Comparison of ENCODE assay signal across 19 cellular contexts in the genomic region with DNA sequence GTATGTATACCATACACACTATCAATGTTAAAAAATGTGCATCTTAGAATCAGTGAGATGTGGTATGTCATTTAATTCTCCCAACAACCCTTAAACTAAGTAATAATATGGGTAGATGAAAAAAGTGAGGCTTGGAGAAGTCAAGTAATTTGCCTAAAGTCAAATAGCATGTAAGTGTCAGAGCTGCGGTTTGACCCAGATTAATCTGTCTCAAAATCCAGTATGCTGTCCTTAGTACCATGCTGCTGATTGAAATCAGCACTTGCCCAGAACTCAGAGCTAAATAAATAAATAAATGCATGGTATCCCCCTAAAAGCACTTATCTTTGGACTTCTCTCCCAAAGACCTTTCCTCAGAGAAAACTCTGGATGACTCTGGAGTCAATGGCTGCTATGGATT. TPM values are rescaled to one million over a fixed set of nuclear protein-coding genes. Genes with fewer than 3 reads are reported as not detected.
DNase-seq lines count a peak whose midpoint lies in the region; ATAC-seq, FAIRE-seq and TF ChIP-seq lines count a peak whose summit lies in the region.
"Had no signal": no experiment of that assay in that cellular context is flagged by ENCODE, and none has a peak within 500 bp of the region (broad histone marks: within the 10 kb centered on the region; RNA-seq: fewer than 3 reads in every experiment).

No MANE protein-coding gene starts in this region.

- BruUV-seq in Calu3 (replicated peaks; lab: Mats Ljungman, UMichigan) = no TSS peak

- H3K9me3 ChIP-seq in T-helper 17 cell (ENCODE audit: control insufficient read depth, low read length, poor library complexity, severe bottlenecking) = no peaks in the 10 kb centered on the region
- H3K9me3 ChIP-seq: A549; BLaER1 treated with 17β-estradiol and CSF1 and Interleukin-3, amounts not matched to agents 10 nM and 100 nM; Caco-2 had no signal

- H3K4me1 Mint-ChIP-seq in T-helper 17 cell (peaks cover 31% of the 10 kb centered on the region), Calu3 (ENCODE audit: low read depth, unreplicated experiment) (no peaks in the 10 kb centered on the region)
- peaks cover 0 to 13% of the 10 kb centered on the region in 2 donors for H3K4me1 Mint-ChIP-seq in effector memory CD8-positive, alpha-beta T cell (ENCODE audit: low read depth in 2 of 2)
- H3K4me1 Mint-ChIP-seq in stimulated activated effector memory CD8-positive, alpha-beta T cell treated with anti-CD3 and anti-CD28 coated beads, Interleukin-12 subunit alpha, Interleukin-12 subunit beta, amount 100 ng/mL, for 72 hours = peaks cover 5% of the 10 kb centered on the region

- H3K27ac Mint-ChIP-seq in T-helper 17 cell (no peak overlapping the region), Calu3 (ENCODE audit: unreplicated experiment) (no peak overlapping the region)
- no peak overlapping the region for H3K27ac Mint-ChIP-seq in effector memory CD8-positive, alpha-beta T cell
- no peak overlapping the region for H3K27ac Mint-ChIP-seq in stimulated activated effector memory CD8-positive, alpha-beta T cell treated with anti-CD3 and anti-CD28 coated beads, Interleukin-12 subunit alpha, Interleukin-12 subunit beta, amount 100 ng/mL, for 72 hours
- H3K27ac Mint-ChIP-seq: B cell; CD4-positive, alpha-beta T cell; CD8-positive, alpha-beta T cell had no signal

- H3K4me3 Mint-ChIP-seq in T-helper 17 cell = no peak overlapping the region
- H3K4me3 Mint-ChIP-seq in effector memory CD8-positive, alpha-beta T cell = no peak overlapping the region
- H3K4me3 Mint-ChIP-seq in stimulated activated effector memory CD8-positive, alpha-beta T cell treated with anti-CD3 and anti-CD28 coated beads, Interleukin-12 subunit alpha, Interleukin-12 subunit beta, amount 100 ng/mL, for 72 hours = no peak overlapping the region
- no peak overlapping the region for H3K4me3 Mint-ChIP-seq in Calu3 (ENCODE audit: low read depth, unreplicated experiment)
- H3K4me3 Mint-ChIP-seq: B cell; CD4-positive, alpha-beta T cell; CD8-positive, alpha-beta T cell had no signal

- peak; percentile 49 for ATAC-seq in T-helper 17 cell
- ATAC-seq in effector memory CD8-positive, alpha-beta T cell (replicated peaks) = peak; percentile 82
- ATAC-seq in stimulated activated effector memory CD8-positive, alpha-beta T cell treated with anti-CD3 and anti-CD28 coated beads, Interleukin-12 subunit alpha, Interleukin-12 subunit beta, amount 100 ng/mL, for 72 hours = peak; percentile 69
- ATAC-seq in GM19455 (IDR thresholded peaks at IDR 0.05; ENCODE audit: unreplicated experiment) = no peak
- ATAC-seq: A549; CD8-positive, alpha-beta T cell had no signal

- H3K27me3 Mint-ChIP-seq in T-helper 17 cell = peaks cover 4% of the 10 kb centered on the region
- H3K27me3 Mint-ChIP-seq in effector memory CD8-positive, alpha-beta T cell = peaks cover 58 to 62% of the 10 kb centered on the region in 2 donors
- H3K27me3 Mint-ChIP-seq in Calu3 (ENCODE audit: unreplicated experiment) = no peaks in the 10 kb centered on the region
- H3K27me3 Mint-ChIP-seq: CD4-positive, alpha-beta T cell had no signal

- H3K9me3 Mint-ChIP-seq in effector memory CD8-positive, alpha-beta T cell = no peaks in the 10 kb centered on the region
- H3K9me3 Mint-ChIP-seq in stimulated activated effector memory CD8-positive, alpha-beta T cell treated with anti-CD3 and anti-CD28 coated beads, Interleukin-12 subunit alpha, Interleukin-12 subunit beta, amount 100 ng/mL, for 72 hours = no peaks in the 10 kb centered on the region
- H3K9me3 Mint-ChIP-seq in Calu3 (ENCODE audit: low read depth, unreplicated experiment) = no peaks in the 10 kb centered on the region
- H3K9me3 Mint-ChIP-seq: CD4-positive, alpha-beta T cell; CD8-positive, alpha-beta T cell had no signal

- TF ChIP-seq CTCF in D721Med (IDR thresholded peaks at IDR 0.05; ENCODE audit: insufficient read depth, missing control alignments) (no peak), Calu3 (IDR thresholded peaks at IDR 0.05; ENCODE audit: unreplicated experiment) (no peak)

- FAIRE-seq in D721Med (lab: Jason Lieb, UNC) = peak; percentile 38
- FAIRE-seq: A549, G401.6, GM12891, GM19239 had no signal

- H3K36me3 Mint-ChIP-seq in T-helper 17 cell (ENCODE audit: low read depth) (peaks cover 3% of the 10 kb centered on the region), Calu3 (ENCODE audit: insufficient read depth, unreplicated experiment) (no peaks in the 10 kb centered on the region)
- H3K36me3 Mint-ChIP-seq in effector memory CD8-positive, alpha-beta T cell (ENCODE audit: insufficient read depth) = no peaks in the 10 kb centered on the region
- no peaks in the 10 kb centered on the region for H3K36me3 Mint-ChIP-seq in stimulated activated effector memory CD8-positive, alpha-beta T cell treated with anti-CD3 and anti-CD28 coated beads, Interleukin-12 subunit alpha, Interleukin-12 subunit beta, amount 100 ng/mL, for 72 hours
- H3K36me3 Mint-ChIP-seq: CD8-positive, alpha-beta T cell had no signal

- DNase-seq in D721Med (ENCODE audit: insufficient read length, low spot score) (no peak), T-helper 17 cell (no peak), Calu3 (no peak)
- no peak for DNase-seq in effector memory CD8-positive, alpha-beta T cell
- DNase-seq in stimulated activated effector memory CD8-positive, alpha-beta T cell treated with anti-CD3 and anti-CD28 coated beads, Interleukin-12 subunit alpha, Interleukin-12 subunit beta, amount 100 ng/mL, for 72 hours (ENCODE audit: low spot score in 2 of 2) = no peak
- no peak for DNase-seq in activated CD4-positive, alpha-beta T cell treated with anti-CD3 and anti-CD28 coated beads for 1 hour
- DNase-seq: AML-193; Caco-2; CD4-positive, alpha-beta T cell; CD8-positive, alpha-beta T cell; DMS79 treated with DMSO at 0.1 percent for 48 hours; GF-D8 had no signal

- CTCF ChIA-PET in Calu3 (lab: Charles Lee) = no interaction called here

- intact Hi-C loops in Calu3 (cut with micrococcal nuclease; ENCODE audit: unreplicated experiment) = no loop called here

RNA-seq across cellular contexts. Expression of gene BCL9, which starts 16.7 kb away (rescaled TPM):
- total RNA-seq in T-helper 17 cell (10 to 100 TPM; 12.6 to 14.6 TPM), Calu3 (2022) (24.4 and 25.5 TPM in 2 replicates)
